8 cellular contexts compared by ENCODE assay signal in genomic region chr7:66114743-66115727, GRCh38. TPM values are rescaled to one million over a fixed set of nuclear protein-coding genes. Genes with fewer than 3 reads are reported as not detected.
A peak's percentile ranks its signal among the peaks of the same experiment; 100 is the strongest.
DNase-seq lines count a peak whose midpoint lies in the region; ATAC-seq and TF ChIP-seq lines count a peak whose summit lies in the region.

CRCP (plus strand) TSS chr7:66114847; CDS start chr7:66114963, 116 bp downstream.

- peak; percentile 85 for DNase-seq in EL
- DNase-seq in KBM-7 = peak; percentile 91
- DNase-seq in RPMI7951 (ENCODE audit: low read depth) = peak; percentile 82
- peak; percentile 78 for DNase-seq in fibroblast of pulmonary artery (ENCODE audit: low read depth)

- no peaks in the 10 kb centered on the region for H3K27me3 Mint-ChIP-seq in activated T-helper 17 cell treated with anti-CD3 and anti-CD28 coated beads, Interleukin-2, amount 50 U/mL, for 72 hours
- no peaks in the 10 kb centered on the region for H3K27me3 Mint-ChIP-seq in nephron (ENCODE audit: low read depth)
- H3K27me3 Mint-ChIP-seq in stimulated activated naive CD8-positive, alpha-beta T cell treated with anti-CD3 and anti-CD28 coated beads, Interleukin-15, Interleukin-2, amounts not matched to agents 100 ng/mL and 50 ng/mL, for 24 hours = no peaks in the 10 kb centered on the region

- peak within 1 kb of the TSS; percentile 85 for H3K4me3 ChIP-seq in fibroblast of pulmonary artery (replicated peaks; ENCODE audit: low read depth, low read length)

- TF ChIP-seq CTCF in fibroblast of pulmonary artery (IDR thresholded peaks at IDR 0.05; ENCODE audit: low read length, missing control alignments) (peak; percentile 64), nephron (IDR thresholded peaks at IDR 0.05; ENCODE audit: unreplicated experiment in 3 of 3) (peak in 1 of 3 experiments; percentile 12)

- H3K4me1 Mint-ChIP-seq in activated T-helper 17 cell treated with anti-CD3 and anti-CD28 coated beads, Interleukin-2, amount 50 U/mL, for 72 hours = peaks cover 27% of the 10 kb centered on the region
- peaks cover 39% of the 10 kb centered on the region for H3K4me1 Mint-ChIP-seq in nephron
- H3K4me1 Mint-ChIP-seq in stimulated activated naive CD8-positive, alpha-beta T cell treated with anti-CD3 and anti-CD28 coated beads, Interleukin-15, Interleukin-2, amounts not matched to agents 100 ng/mL and 50 ng/mL, for 24 hours (ENCODE audit: low read depth) = peaks cover 59% of the 10 kb centered on the region

- peaks cover 39% of the 10 kb centered on the region for H3K36me3 Mint-ChIP-seq in activated T-helper 17 cell treated with anti-CD3 and anti-CD28 coated beads, Interleukin-2, amount 50 U/mL, for 72 hours (ENCODE audit: low read depth)
- peaks cover 10% of the 10 kb centered on the region for H3K36me3 Mint-ChIP-seq in nephron (ENCODE audit: low read depth)
- H3K36me3 Mint-ChIP-seq in stimulated activated naive CD8-positive, alpha-beta T cell treated with anti-CD3 and anti-CD28 coated beads, Interleukin-15, Interleukin-2, amounts not matched to agents 100 ng/mL and 50 ng/mL, for 24 hours (ENCODE audit: low read depth) = peaks cover 37% of the 10 kb centered on the region

- peak; percentile 92 for ATAC-seq in GM21723 (IDR thresholded peaks at IDR 0.05; ENCODE audit: unreplicated experiment)
- peak; percentile 85 for ATAC-seq in activated T-helper 17 cell treated with anti-CD3 and anti-CD28 coated beads, Interleukin-2, amount 50 U/mL, for 72 hours (replicated peaks)

- in situ Hi-C loops in KBM-7 (cut with MboI; ENCODE audit: low pct_unique_long_range_greater_than_20kb, low sequenced_read_pairs) = no loop called here

- peak within 1 kb of the TSS; percentile 98 for H3K4me3 Mint-ChIP-seq in activated T-helper 17 cell treated with anti-CD3 and anti-CD28 coated beads, Interleukin-2, amount 50 U/mL, for 72 hours
- H3K4me3 Mint-ChIP-seq in nephron = peak within 1 kb of the TSS; percentile 93 to 98 (median 96)
- H3K4me3 Mint-ChIP-seq in stimulated activated naive CD8-positive, alpha-beta T cell treated with anti-CD3 and anti-CD28 coated beads, Interleukin-15, Interleukin-2, amounts not matched to agents 100 ng/mL and 50 ng/mL, for 24 hours = peak within 1 kb of the TSS; percentile 100

- peak within 1 kb of the TSS; percentile 98 for H3K27ac Mint-ChIP-seq in activated T-helper 17 cell treated with anti-CD3 and anti-CD28 coated beads, Interleukin-2, amount 50 U/mL, for 72 hours
- H3K27ac Mint-ChIP-seq in nephron = peak within 1 kb of the TSS; percentile 91 to 98 (median 94)
- H3K27ac Mint-ChIP-seq in stimulated activated naive CD8-positive, alpha-beta T cell treated with anti-CD3 and anti-CD28 coated beads, Interleukin-15, Interleukin-2, amounts not matched to agents 100 ng/mL and 50 ng/mL, for 24 hours = peak within 1 kb of the TSS; percentile 97

- no peaks in the 10 kb centered on the region for H3K9me3 Mint-ChIP-seq in activated T-helper 17 cell treated with anti-CD3 and anti-CD28 coated beads, Interleukin-2, amount 50 U/mL, for 72 hours
- no peaks in the 10 kb centered on the region for H3K9me3 Mint-ChIP-seq in nephron
- no peaks in the 10 kb centered on the region for H3K9me3 Mint-ChIP-seq in stimulated activated naive CD8-positive, alpha-beta T cell treated with anti-CD3 and anti-CD28 coated beads, Interleukin-15, Interleukin-2, amounts not matched to agents 100 ng/mL and 50 ng/mL, for 24 hours

RNA-seq across cellular contexts. Expression of gene CRCP, which starts in this region (rescaled TPM):
- 27.0 and 31.5 TPM in 2 replicates for total RNA-seq in RPMI7951 (2014; rRNA removed; shearing (Covaris generic))
- 10 to 100 TPM; 19.6 to 25.7 TPM for total RNA-seq in activated T-helper 17 cell treated with anti-CD3 and anti-CD28 coated beads, Interleukin-2, amount 50 U/mL, for 72 hours

Comparison
In these comparisons a context has a peak if more than half of its experiments do, and no peak if none do; other contexts are left out.
1. Peak in every context shown above with its lines: DNase-seq, ATAC-seq and H3K4me3 ChIP-seq.